8 cellular contexts compared by ENCODE assay signal in genomic region chr2:10812362-10813084, GRCh38. TPM values are rescaled to one million over a fixed set of nuclear protein-coding genes. Genes with fewer than 3 reads are reported as not detected.
DNase-seq lines count a peak whose midpoint lies in the region; ATAC-seq and TF ChIP-seq lines count a peak whose summit lies in the region.

Gene PDIA6 (minus strand): TSS chr2:10812785. CDS start chr2:10812696, 89 bp downstream.

- H3K4me3 ChIP-seq in Caco-2 (ENCODE audit: low read depth, low read length) (peak within 1 kb of the TSS; percentile 83), mesendoderm (ENCODE audit: low read length) (peak within 1 kb of the TSS; percentile 92)

- no peaks in the 10 kb centered on the region for H3K9me3 Mint-ChIP-seq in Caco-2 (ENCODE audit: unreplicated experiment)
- no peaks in the 10 kb centered on the region for H3K9me3 Mint-ChIP-seq in effector memory CD8-positive, alpha-beta T cell

- no peaks in the 10 kb centered on the region for H3K79me1 ChIP-seq in mesendoderm (ENCODE audit: low read length)

- no peak within 1 kb of the TSS for H2BK15ac ChIP-seq in mesendoderm (replicated peaks; ENCODE audit: low read depth)

- H3K23ac ChIP-seq in mesendoderm (ENCODE audit: low read length) = peak within 1 kb of the TSS; percentile 99

- no CpG with 5 or more reads among the region's 94 CpGs for WGBS in mesendoderm (ENCODE audit: extremely low coverage, insufficient coverage, low lambda C conversion rate)

- POLR2A ChIA-PET in Caco-2 (lab: Charles Lee) = interaction anchor here (0.6 to 1.0 kb wide), 8 partner anchors 20 to 1890 kb away, joined by 3 to 7 read pairs (median 4); a partner anchor contains a TSS

- H3K27ac ChIP-seq in mesendoderm (ENCODE audit: low read depth, low read length) = peak within 1 kb of the TSS; percentile 90

- peak within 1 kb of the TSS; percentile 99 for H3K18ac ChIP-seq in mesendoderm (ENCODE audit: low read length)

- H3K4me3 Mint-ChIP-seq in Caco-2 (ENCODE audit: unreplicated experiment) = peak within 1 kb of the TSS; percentile 81
- H3K4me3 Mint-ChIP-seq in effector memory CD8-positive, alpha-beta T cell = peak within 1 kb of the TSS; percentile 88 to 90

- peak within 1 kb of the TSS; percentile 98 for H4K8ac ChIP-seq in mesendoderm (ENCODE audit: low read depth, low read length)

- no TSS peak for BruUV-seq in Caco-2 (replicated peaks; lab: Mats Ljungman, UMichigan)

- peaks cover 46% of the 10 kb centered on the region for H3K79me2 ChIP-seq in mesendoderm (ENCODE audit: control insufficient read depth, insufficient read depth, low read length)

- H3K56ac ChIP-seq in mesendoderm (ENCODE audit: low read length) = peak within 1 kb of the TSS; percentile 94

- H3K27me3 ChIP-seq in Caco-2 (replicated peaks; ENCODE audit: control insufficient read depth, insufficient read depth, low read length) = no peaks in the 10 kb centered on the region
- no peaks in the 10 kb centered on the region for H3K27me3 ChIP-seq in mesendoderm (ENCODE audit: insufficient read depth, low read length, poor library complexity)

- H3K27me3 Mint-ChIP-seq in Caco-2 (ENCODE audit: insufficient read depth, unreplicated experiment) = peaks cover 5% of the 10 kb centered on the region
- peaks cover 0 to 3% of the 10 kb centered on the region in 2 donors for H3K27me3 Mint-ChIP-seq in effector memory CD8-positive, alpha-beta T cell

- peaks cover 22% of the 10 kb centered on the region for H3K4me1 Mint-ChIP-seq in Caco-2 (ENCODE audit: low read depth, unreplicated experiment)
- peaks cover 26 to 34% of the 10 kb centered on the region in 2 donors for H3K4me1 Mint-ChIP-seq in effector memory CD8-positive, alpha-beta T cell (ENCODE audit: low read depth in 2 of 2)

- H2BK5ac ChIP-seq in mesendoderm (ENCODE audit: low read length) = peak within 1 kb of the TSS; percentile 71

- peak; percentile 88 for ATAC-seq in GM21390 (IDR thresholded peaks at IDR 0.05; ENCODE audit: unreplicated experiment)
- ATAC-seq in effector memory CD8-positive, alpha-beta T cell (replicated peaks) = peak; percentile 90

- DNase-seq in Caco-2 (peak; percentile 98 to 99), HUDEP-2 (lab: John Stamatoyannopoulos, UW; ENCODE audit: unreplicated experiment in 76 of 76) (peak in 74 of 76 experiments; percentile 60 to 97 (median 94)), NOMO-1 treated with dmso at 0.1 percent for 144 hours (lab: John Stamatoyannopoulos, UW; ENCODE audit: unreplicated experiment) (peak; percentile 97), mesendoderm (peak; percentile 97)
- peak; percentile 86 to 92 (median 88) for DNase-seq in activated CD8-positive, alpha-beta memory T cell treated with anti-CD3 and anti-CD28 coated beads for 48 hours (ENCODE audit: low read depth in 2 of 3, low spot score in 2 of 3)
- peak; percentile 94 to 95 (median 95) for DNase-seq in effector memory CD8-positive, alpha-beta T cell
- peak; percentile 87 for DNase-seq in stimulated activated CD8-positive, alpha-beta memory T cell treated with anti-CD3 and anti-CD28 coated beads, Interleukin-12 subunit alpha, Interleukin-12 subunit beta, amount 100 ng/mL, for 4 hours (ENCODE audit: low read depth)

- intact Hi-C loops in Caco-2 (cut with micrococcal nuclease; ENCODE audit: unreplicated experiment) = loop anchor here (1.0 to 5.0 kb wide), 2 partner anchors 60 to 103 kb away; no protein-coding TSS in a partner anchor

- peaks cover 8% of the 10 kb centered on the region; the same call in 1 of the 2 replicates for H3K4me1 ChIP-seq in Caco-2
- H3K4me1 ChIP-seq in mesendoderm (ENCODE audit: control insufficient read depth, low read depth, low read length) = peaks cover 3% of the 10 kb centered on the region

- peak within 1 kb of the TSS; percentile 83 for H3K27ac Mint-ChIP-seq in Caco-2 (ENCODE audit: unreplicated experiment)
- peak within 1 kb of the TSS; percentile 86 to 92 for H3K27ac Mint-ChIP-seq in effector memory CD8-positive, alpha-beta T cell

- H3K9ac ChIP-seq in mesendoderm (ENCODE audit: low read length) = peak within 1 kb of the TSS; percentile 97

- peaks cover 12% of the 10 kb centered on the region for H3K36me3 Mint-ChIP-seq in Caco-2 (ENCODE audit: insufficient read depth, unreplicated experiment)
- peaks cover 16% of the 10 kb centered on the region for H3K36me3 Mint-ChIP-seq in effector memory CD8-positive, alpha-beta T cell (ENCODE audit: insufficient read depth)

- H2AK5ac ChIP-seq in mesendoderm (ENCODE audit: low read length) = peak within 1 kb of the TSS; percentile 79

- CTCF ChIA-PET in Caco-2 (lab: Charles Lee) = interaction anchor here (0.6 to 1.2 kb wide), 7 partner anchors 8 to 1276 kb away, joined by 3 to 4 read pairs (median 3); partner anchors contain the start of gene KCNF1

- H3K9me3 ChIP-seq in Caco-2 = no peaks in the 10 kb centered on the region

- TF ChIP-seq CTCF in Caco-2 (IDR thresholded peaks at IDR 0.05; ENCODE audit: insufficient read depth in 1 of 2, low read depth in 1 of 2, low read length in 1 of 2, severe bottlenecking in 1 of 2, unreplicated experiment in 1 of 2) = no peak

- H3K4me2 ChIP-seq in mesendoderm (ENCODE audit: low read length) = peak within 1 kb of the TSS; percentile 99

- no peak within 1 kb of the TSS for H4K5ac ChIP-seq in mesendoderm (ENCODE audit: low read length)

- H2BK120ac ChIP-seq in mesendoderm (ENCODE audit: low read depth, low read length) = peak within 1 kb of the TSS; percentile 88

- H3K36me3 ChIP-seq in Caco-2 (ENCODE audit: control insufficient read depth, insufficient read depth, low read length) (no peaks in the 10 kb centered on the region), mesendoderm (ENCODE audit: control insufficient read depth, insufficient read depth, low read length) (no peaks in the 10 kb centered on the region)

- H3K4ac ChIP-seq in mesendoderm (ENCODE audit: low read depth, low read length) = peak within 1 kb of the TSS; percentile 98

RNA-seq across cellular contexts. Expression of gene PDIA6, which starts in this region (rescaled TPM):
- 379 and 384 TPM in 2 replicates for total RNA-seq in Caco-2 (2022)
- 288 TPM for polyA plus RNA-seq in mesendoderm (2013, experiment 1 of 2)
- 284 TPM for polyA plus RNA-seq in mesendoderm (2013, experiment 2 of 2)

Comparison
In these comparisons a context has a peak if more than half of its experiments do, and no peak if none do; other contexts are left out.
1. Peak in every context shown above with its lines: DNase-seq, ATAC-seq, H3K4me3 ChIP-seq and H3K27ac ChIP-seq.